ENCODE assay signal across 23 cellular contexts in genomic region chr2:66889632-66889882, GRCh38.
DNase-seq lines count a peak whose midpoint lies in the region; ATAC-seq, FAIRE-seq and TF ChIP-seq lines count a peak whose summit lies in the region.
"Had no signal": no experiment of that assay in that cellular context is flagged by ENCODE, and none has a peak within 500 bp of the region (broad histone marks: within the 10 kb centered on the region; RNA-seq: fewer than 3 reads in every experiment).

No MANE protein-coding gene starts in this region.

- TF ChIP-seq POLR2A in esophagus muscularis mucosa (IDR thresholded peaks at IDR 0.05; ENCODE audit: low read depth) (no peak), vagina (IDR thresholded peaks at IDR 0.05) (no peak), HepG2 (IDR thresholded peaks at IDR 0.05; ENCODE audit: insufficient read depth in 1 of 2, low read depth in 2 of 2, low read length in 2 of 2) (no peak)

- no peak for FAIRE-seq in HepG2 (lab: Jason Lieb, UNC)
- FAIRE-seq: islet of Langerhans had no signal

- no peaks in the 10 kb centered on the region for H3K27me3 Mint-ChIP-seq in nephron (ENCODE audit: low read depth)
- no peaks in the 10 kb centered on the region for H3K27me3 Mint-ChIP-seq in T-helper 2 cell treated with Interferon-gamma antibody and Interleukin-4, amounts not matched to agents 5 μg/mL and 100 μg/mL, for 36 hours (ENCODE audit: low read depth)
- H3K27me3 Mint-ChIP-seq: activated CD4-positive, alpha-beta T cell treated with anti-CD3 and anti-CD28 coated beads, Interleukin-2, amount 10 ng/mL, durations not matched to agents 7 days and 5 days; activated naive CD8-positive, alpha-beta T cell treated with anti-CD3 and anti-CD28 coated beads, Interleukin-2, amount 10 ng/mL, durations not matched to agents 7 days and 5 days; activated T-cell treated with anti-CD3 and anti-CD28 coated beads, Interleukin-2, amount 50 U/mL, for 24 hours; natural killer cell treated with Interleukin-12 subunit alpha and Interleukin-12 subunit beta and Interleukin-15 and Interleukin-18, amount 100 ng/mL, for 72 hours had no signal

- H3K9me3 ChIP-seq in esophagus muscularis mucosa (no peaks in the 10 kb centered on the region), vagina (no peaks in the 10 kb centered on the region), HepG2 (ENCODE audit: low read length) (peaks cover 10% of the 10 kb centered on the region)
- H3K9me3 ChIP-seq: ascending aorta, HAP-1, SJSA1, suprapubic skin had no signal

- no peak overlapping the region for H3K4me3 Mint-ChIP-seq in nephron
- H3K4me3 Mint-ChIP-seq in T-helper 2 cell treated with Interferon-gamma antibody and Interleukin-4, amounts not matched to agents 5 μg/mL and 100 μg/mL, for 36 hours = no peak overlapping the region
- H3K4me3 Mint-ChIP-seq: activated CD4-positive, alpha-beta T cell treated with anti-CD3 and anti-CD28 coated beads, Interleukin-2, amount 10 ng/mL, durations not matched to agents 7 days and 5 days; activated naive CD8-positive, alpha-beta T cell treated with anti-CD3 and anti-CD28 coated beads, Interleukin-2, amount 10 ng/mL, durations not matched to agents 7 days and 5 days; activated T-cell treated with anti-CD3 and anti-CD28 coated beads, Interleukin-2, amount 50 U/mL, for 24 hours; natural killer cell treated with Interleukin-12 subunit alpha and Interleukin-12 subunit beta and Interleukin-15 and Interleukin-18, amount 100 ng/mL, for 72 hours; stimulated activated naive B cell treated with anti-CD40 and anti-IgM and Interleukin-4, amounts not matched to agents 10 μg/mL and 1 μg/mL and 100 μg/mL, for 72 hours had no signal

- H3K79me2 ChIP-seq in HepG2 (ENCODE audit: insufficient read depth, low read length) = no peaks in the 10 kb centered on the region

- H3K9ac ChIP-seq in HepG2 (ENCODE audit: insufficient read depth, low read depth, low read length) = no peak overlapping the region
- H3K9ac ChIP-seq: BLaER1 treated with 17β-estradiol and CSF1 and Interleukin-3, amounts not matched to agents 10 nM and 100 nM had no signal

- TF ChIP-seq CTCF in esophagus muscularis mucosa (IDR thresholded peaks at IDR 0.05) = no peak
- TF ChIP-seq CTCF in nephron (IDR thresholded peaks at IDR 0.05; ENCODE audit: unreplicated experiment in 3 of 3) = no peak
- no peak for TF ChIP-seq CTCF in vagina (IDR thresholded peaks at IDR 0.05)
- no peak for TF ChIP-seq CTCF in HepG2 (CRISPR knock-in tag; IDR thresholded peaks at IDR 0.05)

- intact Hi-C loops in esophagus muscularis mucosa (cut with DNase I) (no loop called here), vagina (cut with DNase I) (no loop called here), HepG2 (cut with micrococcal nuclease; ENCODE audit: unreplicated experiment) (no loop called here)

- no peak for ATAC-seq in HepG2
- ATAC-seq: natural killer cell treated with Interleukin-12 subunit alpha and Interleukin-12 subunit beta and Interleukin-15 and Interleukin-18, amount 100 ng/mL, for 72 hours; stimulated activated naive B cell treated with anti-CD40 and anti-IgM and Interleukin-4, amounts not matched to agents 10 μg/mL and 1 μg/mL and 100 μg/mL, for 72 hours had no signal

- H3K4me1 ChIP-seq in esophagus muscularis mucosa (peaks cover 0 to 47% (median 28%) of the 10 kb centered on the region in 4 donors), vagina (peaks cover 16% of the 10 kb centered on the region), HepG2 (ENCODE audit: insufficient read depth, low read length) (no peaks in the 10 kb centered on the region)
- H3K4me1 ChIP-seq: ascending aorta; BLaER1 treated with 17β-estradiol and CSF1 and Interleukin-3, amounts not matched to agents 10 nM and 100 nM; HAP-1; left ventricle myocardium inferior; suprapubic skin had no signal

- in situ Hi-C loops in HepG2 (cut with HindIII; ENCODE audit: extremely low pct_ligation_motif_present, low pct_unique_long_range_greater_than_20kb) = no loop called here

- H3K36me3 Mint-ChIP-seq in nephron (ENCODE audit: low read depth) = peaks cover 5% of the 10 kb centered on the region
- no peaks in the 10 kb centered on the region for H3K36me3 Mint-ChIP-seq in T-helper 2 cell treated with Interferon-gamma antibody and Interleukin-4, amounts not matched to agents 5 μg/mL and 100 μg/mL, for 36 hours (ENCODE audit: low read depth)
- H3K36me3 Mint-ChIP-seq: activated naive CD8-positive, alpha-beta T cell treated with anti-CD3 and anti-CD28 coated beads, Interleukin-2, amount 10 ng/mL, durations not matched to agents 7 days and 5 days; stimulated activated naive B cell treated with anti-CD40 and anti-IgM and Interleukin-4, amounts not matched to agents 10 μg/mL and 1 μg/mL and 100 μg/mL, for 72 hours had no signal

- TF ChIP-seq EP300 in esophagus muscularis mucosa (IDR thresholded peaks at IDR 0.05) (no peak), HepG2 (IDR thresholded peaks at IDR 0.05; ENCODE audit: low read depth in 2 of 2, low read length in 2 of 2) (no peak), HepG2 (CRISPR knock-in tag; IDR thresholded peaks at IDR 0.05; ENCODE audit: borderline replicate concordance) (no peak)

- CTCF ChIA-PET in HepG2 (lab: Yijun Ruan, JAX; ENCODE audit: low intra/inter-chr PET ratio, low total read pairs) = no interaction called here

- no peak overlapping the region for H2AFZ ChIP-seq in HepG2 (ENCODE audit: low read length)

- DNase-seq in M059J (ENCODE audit: low read depth) = peak; percentile 86
- no peak for DNase-seq in esophagus muscularis mucosa (ENCODE audit: extremely low spot score)
- DNase-seq in vagina (ENCODE audit: extremely low spot score in 2 of 2) = no peak
- no peak for DNase-seq in HepG2 (ENCODE audit: low spot score)
- no peak for DNase-seq in T-helper 2 cell treated with Interferon-gamma antibody and Interleukin-4, amounts not matched to agents 5 μg/mL and 100 μg/mL, for 36 hours (ENCODE audit: low spot score)
- no peak for DNase-seq in activated CD4-positive, alpha-beta T cell treated with anti-CD3 and anti-CD28 coated beads, Interleukin-2, amount 50 U/mL, for 1 hour
- DNase-seq: activated CD4-positive, alpha-beta T cell treated with anti-CD3 and anti-CD28 coated beads, Interleukin-2, amount 10 ng/mL, durations not matched to agents 7 days and 5 days; activated gamma-delta T cell; activated naive CD8-positive, alpha-beta T cell treated with anti-CD3 and anti-CD28 coated beads, Interleukin-2, amount 10 ng/mL, durations not matched to agents 7 days and 5 days; activated T-cell treated with anti-CD3 and anti-CD28 coated beads, Interleukin-2, amount 50 U/mL, for 24 hours; DMS153; effector CD8-positive, alpha-beta T cell; left ventricle myocardium inferior; stimulated activated naive B cell treated with anti-CD40 and anti-IgM and Interleukin-4, amounts not matched to agents 10 μg/mL and 1 μg/mL and 100 μg/mL, for 72 hours had no signal

- H3K27ac Mint-ChIP-seq in nephron = peak overlapping the region; percentile 16 to 62 (median 61)
- no peak overlapping the region for H3K27ac Mint-ChIP-seq in T-helper 2 cell treated with Interferon-gamma antibody and Interleukin-4, amounts not matched to agents 5 μg/mL and 100 μg/mL, for 36 hours
- H3K27ac Mint-ChIP-seq: activated CD4-positive, alpha-beta T cell treated with anti-CD3 and anti-CD28 coated beads, Interleukin-2, amount 10 ng/mL, durations not matched to agents 7 days and 5 days; activated naive CD8-positive, alpha-beta T cell treated with anti-CD3 and anti-CD28 coated beads, Interleukin-2, amount 10 ng/mL, durations not matched to agents 7 days and 5 days; activated T-cell treated with anti-CD3 and anti-CD28 coated beads, Interleukin-2, amount 50 U/mL, for 24 hours; natural killer cell treated with Interleukin-12 subunit alpha and Interleukin-12 subunit beta and Interleukin-15 and Interleukin-18, amount 100 ng/mL, for 72 hours; stimulated activated naive B cell treated with anti-CD40 and anti-IgM and Interleukin-4, amounts not matched to agents 10 μg/mL and 1 μg/mL and 100 μg/mL, for 72 hours had no signal

- H3K27me3 ChIP-seq in esophagus muscularis mucosa (no peaks in the 10 kb centered on the region), vagina (no peaks in the 10 kb centered on the region), HepG2 (ENCODE audit: control insufficient read depth in 1 of 2, insufficient read depth in 2 of 2, low read length in 2 of 2) (no peaks in the 10 kb centered on the region)
- H3K27me3 ChIP-seq: ascending aorta; BLaER1 treated with 17β-estradiol and CSF1 and Interleukin-3, amounts not matched to agents 10 nM and 100 nM; SJSA1; suprapubic skin had no signal

- no peak overlapping the region for H3K4me2 ChIP-seq in HepG2 (ENCODE audit: low read depth, low read length)
- H3K4me2 ChIP-seq: BLaER1 treated with 17β-estradiol and CSF1 and Interleukin-3, amounts not matched to agents 10 nM and 100 nM had no signal

- peak overlapping the region in 3 of 4 donors; percentile 32 to 44 (median 37) for H3K27ac ChIP-seq in esophagus muscularis mucosa (replicated peaks in 1 of 4)
- peak overlapping the region; percentile 67 for H3K27ac ChIP-seq in vagina
- no peak overlapping the region for H3K27ac ChIP-seq in HepG2 (ENCODE audit: extremely low read length, insufficient read depth, low read length)
- H3K27ac ChIP-seq: ascending aorta; BLaER1 treated with 17β-estradiol and CSF1 and Interleukin-3, amounts not matched to agents 10 nM and 100 nM; coronary artery; left ventricle myocardium inferior; SJSA1; suprapubic skin had no signal

- H3K4me3 ChIP-seq in esophagus muscularis mucosa = no peak overlapping the region
- H3K4me3 ChIP-seq in vagina = no peak overlapping the region
- no peak overlapping the region for H3K4me3 ChIP-seq in HepG2 (replicated peaks in 1 of 3; ENCODE audit: insufficient read depth in 1 of 3, low read depth in 2 of 3, low read length in 3 of 3)
- H3K4me3 ChIP-seq: ascending aorta; BLaER1 treated with 17β-estradiol and CSF1 and Interleukin-3, amounts not matched to agents 10 nM and 100 nM; coronary artery; HAP-1; left ventricle myocardium inferior; SJSA1; suprapubic skin had no signal

- WGBS in esophagus muscularis mucosa = 53% methylated on average over 2 of the region's 2 CpGs
- 5% methylated on average over 2 of the region's 2 CpGs for WGBS in HepG2 (ENCODE audit: low lambda C conversion rate)

- peaks cover 20% of the 10 kb centered on the region for H3K4me1 Mint-ChIP-seq in nephron
- no peaks in the 10 kb centered on the region for H3K4me1 Mint-ChIP-seq in T-helper 2 cell treated with Interferon-gamma antibody and Interleukin-4, amounts not matched to agents 5 μg/mL and 100 μg/mL, for 36 hours (ENCODE audit: low read depth)
- H3K4me1 Mint-ChIP-seq: activated CD4-positive, alpha-beta T cell treated with anti-CD3 and anti-CD28 coated beads, Interleukin-2, amount 10 ng/mL, durations not matched to agents 7 days and 5 days; activated naive CD8-positive, alpha-beta T cell treated with anti-CD3 and anti-CD28 coated beads, Interleukin-2, amount 10 ng/mL, durations not matched to agents 7 days and 5 days; stimulated activated naive B cell treated with anti-CD40 and anti-IgM and Interleukin-4, amounts not matched to agents 10 μg/mL and 1 μg/mL and 100 μg/mL, for 72 hours had no signal

- POLR2A ChIA-PET in HepG2 (lab: Yijun Ruan, JAX) = no interaction called here

- TF ChIP-seq RAD21 in HepG2 (CRISPR knock-in tag; IDR thresholded peaks at IDR 0.05) = no peak

- no peaks in the 10 kb centered on the region for H3K36me3 ChIP-seq in esophagus muscularis mucosa
- H3K36me3 ChIP-seq in vagina = no peaks in the 10 kb centered on the region
- H3K36me3 ChIP-seq in HepG2 (replicated peaks in 1 of 2; ENCODE audit: control insufficient read depth in 1 of 2, insufficient read depth in 2 of 2, low read length in 2 of 2) = no peaks in the 10 kb centered on the region
- H3K36me3 ChIP-seq: ascending aorta; BLaER1 treated with 17β-estradiol and CSF1 and Interleukin-3, amounts not matched to agents 10 nM and 100 nM; HAP-1; left ventricle myocardium inferior; SJSA1; suprapubic skin had no signal

- H3K9me3 Mint-ChIP-seq in nephron = peaks cover 6% of the 10 kb centered on the region
- H3K9me3 Mint-ChIP-seq in T-helper 2 cell treated with Interferon-gamma antibody and Interleukin-4, amounts not matched to agents 5 μg/mL and 100 μg/mL, for 36 hours = peaks cover 11% of the 10 kb centered on the region
- H3K9me3 Mint-ChIP-seq: activated CD4-positive, alpha-beta T cell treated with anti-CD3 and anti-CD28 coated beads, Interleukin-2, amount 10 ng/mL, durations not matched to agents 7 days and 5 days; activated naive CD8-positive, alpha-beta T cell treated with anti-CD3 and anti-CD28 coated beads, Interleukin-2, amount 10 ng/mL, durations not matched to agents 7 days and 5 days had no signal

- BruUV-seq in HepG2 (replicated peaks; lab: Mats Ljungman, UMichigan) = no TSS peak

- H4K20me1 ChIP-seq in HepG2 (ENCODE audit: insufficient read depth, low read length) = no peaks in the 10 kb centered on the region
- H4K20me1 ChIP-seq: BLaER1 treated with 17β-estradiol and CSF1 and Interleukin-3, amounts not matched to agents 10 nM and 100 nM had no signal
